21 cellular contexts compared by ENCODE assay signal in the genomic region with DNA sequence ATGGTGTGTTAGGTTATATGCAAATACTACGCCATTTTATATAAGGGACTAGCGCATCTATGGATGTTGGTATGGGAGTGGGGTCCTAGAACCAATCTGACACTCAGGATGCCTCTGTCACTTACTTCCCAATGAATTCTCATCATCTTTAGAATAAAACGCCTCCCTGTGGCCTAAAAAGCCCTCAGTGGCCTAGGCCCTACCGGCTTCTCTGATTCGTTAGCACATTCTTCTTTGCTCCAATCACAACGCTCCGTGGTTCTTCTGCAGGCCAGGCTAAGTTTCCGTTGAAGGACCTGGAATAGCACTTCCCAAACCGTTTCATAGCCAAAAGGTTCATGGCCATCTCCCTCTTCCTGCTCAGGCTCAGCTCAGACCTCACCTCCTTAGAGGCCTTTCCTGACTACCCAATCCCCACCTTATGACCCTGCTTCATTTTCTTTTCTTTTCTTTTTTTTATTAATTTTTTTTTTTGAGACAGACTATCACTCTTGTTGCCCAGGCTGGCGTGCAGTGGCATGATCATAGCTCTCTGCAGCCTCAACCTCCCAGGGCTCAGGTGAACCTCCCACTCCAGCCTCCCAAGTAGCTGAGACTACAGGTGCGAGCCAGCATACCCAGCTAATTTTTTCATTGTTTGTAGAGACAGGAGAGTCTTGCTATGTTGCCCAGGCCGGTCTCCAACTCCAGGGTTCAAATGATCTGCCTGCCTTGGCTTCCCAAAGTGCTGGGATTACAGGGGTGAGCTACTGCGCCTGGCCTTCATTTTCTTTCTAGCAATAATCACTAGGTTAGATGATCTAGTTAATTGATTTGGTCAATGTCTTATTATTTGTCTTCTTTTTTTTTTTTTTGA. TPM values are rescaled to one million over a fixed set of nuclear protein-coding genes. Genes with fewer than 3 reads are reported as not detected.
DNase-seq lines count a peak whose midpoint lies in the region; ATAC-seq, FAIRE-seq and TF ChIP-seq lines count a peak whose summit lies in the region.
"Had no signal": no experiment of that assay in that cellular context is flagged by ENCODE, and none has a peak within 500 bp of the region (broad histone marks: within the 10 kb centered on the region; RNA-seq: fewer than 3 reads in every experiment).

No MANE protein-coding gene starts in this region.

- H3K9me3 ChIP-seq in A549 (no peaks in the 10 kb centered on the region), OCI-LY1 (ENCODE audit: low read length) (no peaks in the 10 kb centered on the region)
- H3K9me3 ChIP-seq: stomach, vagina had no signal

- POLR2A ChIA-PET in A549 (lab: Yijun Ruan, JAX): interaction anchor here (0.5 kb wide), 1 partner anchor 14 kb away, joined by 3 read pairs; no protein-coding TSS in a partner anchor

- no peak; a peak in 1 of 5 replicates for TF ChIP-seq RAD21 in A549 (conservative IDR thresholded peaks at IDR 0.05 in 1 of 2, IDR thresholded peaks at IDR 0.05 in 1 of 2)

- H3K4me2 ChIP-seq in A549 (no peak overlapping the region), OCI-LY1 (ENCODE audit: low read length) (no peak overlapping the region)

- H3K4me3 ChIP-seq in A549 (no peak overlapping the region), OCI-LY1 (ENCODE audit: low read depth, low read length, poor library complexity, severe bottlenecking) (no peak overlapping the region), epithelial cell of proximal tubule (ENCODE audit: low read depth, low read length) (no peak overlapping the region)
- H3K4me3 ChIP-seq: stomach, vagina had no signal

- no peaks in the 10 kb centered on the region for H3K36me3 ChIP-seq in OCI-LY1 (ENCODE audit: insufficient read depth, low read length)
- H3K36me3 ChIP-seq: stomach, vagina had no signal

- FAIRE-seq in A549 (lab: Jason Lieb, UNC): no peak
- FAIRE-seq: endometrium had no signal

- H3K9ac ChIP-seq in OCI-LY1 (ENCODE audit: low read length): no peak overlapping the region

- WGBS in A549 (ENCODE audit: missing lambda C conversion rate): 83% methylated on average over 13 of the region's 13 CpGs

- no peak for TF ChIP-seq POLR2A in A549 (IDR thresholded peaks at IDR 0.05; ENCODE audit: low read length)

- no peak for TF ChIP-seq CTCF in A549 (IDR thresholded peaks at IDR 0.05)
- TF ChIP-seq CTCF in OCI-LY1 (IDR thresholded peaks at IDR 0.05; ENCODE audit: low read length): 0 out of 2 replicates have a peak, but pooled peaks have one; percentile 8
- TF ChIP-seq CTCF in epithelial cell of proximal tubule (conservative IDR thresholded peaks at IDR 0.05; ENCODE audit: low read depth, low read length): peak; percentile 2

- TF ChIP-seq EP300 in A549 (IDR thresholded peaks at IDR 0.05): no peak

- H3K27ac ChIP-seq in A549: peak overlapping the region in 1 of 2 experiments; percentile 11; a peak in 2 of 6 replicates
- H3K27ac ChIP-seq in OCI-LY1 (ENCODE audit: low read depth, low read length, poor library complexity, severe bottlenecking): no peak overlapping the region
- H3K27ac ChIP-seq: stomach, vagina had no signal

- CTCF ChIA-PET in A549 (lab: Yijun Ruan, JAX): interaction anchor here (0.6 to 1.5 kb wide), 3 partner anchors 11 to 865 kb away, joined by 3 to 6 read pairs (median 3); no protein-coding TSS in a partner anchor

- no peaks in the 10 kb centered on the region for H3F3A ChIP-seq in OCI-LY1 (ENCODE audit: insufficient read depth, low read length)

- ATAC-seq in A549 (peak in 1 of 2 experiments; percentile 8; a peak in 1 of 6 replicates), GM18858 (IDR thresholded peaks at IDR 0.05; ENCODE audit: unreplicated experiment) (no peak), GM21825 (IDR thresholded peaks at IDR 0.05; ENCODE audit: unreplicated experiment) (no peak)
- ATAC-seq: left cardiac atrium had no signal

- DNase-seq in A549 (ENCODE audit: low read depth in 1 of 2, low spot score in 1 of 2) (peak; percentile 57 to 75), H4 (ENCODE audit: low spot score) (peak; percentile 57), epithelial cell of proximal tubule (ENCODE audit: low read depth) (no peak), hepatic stellate cell (ENCODE audit: low spot score) (no peak), NCI-H1417 treated with DMSO at 0.1 percent for 48 hours (lab: John Stamatoyannopoulos, UW) (no peak)
- DNase-seq: activated CD4-positive, alpha-beta T cell treated with anti-CD3 and anti-CD28 coated beads, Interleukin-2, amount 10 ng/mL, durations not matched to agents 24 days and 14 days; activated naive CD8-positive, alpha-beta T cell treated with anti-CD3 and anti-CD28 coated beads, Interleukin-2, amount 10 ng/mL, durations not matched to agents 7 days and 5 days; DMS79; GOT3; head of caudate nucleus; KG1; left cardiac atrium; NCI-H1694; NCI-H748 treated with DMSO at 0.1 percent for 48 hours; posterior cingulate gyrus; stomach had no signal

- H2AFZ ChIP-seq in OCI-LY1 (ENCODE audit: low read length): no peak overlapping the region

- no peaks in the 10 kb centered on the region for H4K20me1 ChIP-seq in OCI-LY1 (ENCODE audit: insufficient read depth, low read length)

- H3K4me1 ChIP-seq in A549 (peaks cover 21% of the 10 kb centered on the region), OCI-LY1 (ENCODE audit: insufficient read depth, low read length, severe bottlenecking) (peaks cover 13% of the 10 kb centered on the region)

- H3K9me2 ChIP-seq in OCI-LY1 (ENCODE audit: low read depth, low read length): no peaks in the 10 kb centered on the region

- H3K27me3 ChIP-seq in OCI-LY1 (ENCODE audit: insufficient read depth, low read length): no peaks in the 10 kb centered on the region
- H3K27me3 ChIP-seq: stomach, vagina had no signal

- no peaks in the 10 kb centered on the region for H3K79me2 ChIP-seq in OCI-LY1 (ENCODE audit: insufficient read depth, low read length)

TF ChIP-seq in A549, 52 proteins besides CTCF, POLR2A, EP300 and RAD21:
- no peak for TF ChIP-seq HEYL (CRISPR knock-in tag; IDR thresholded peaks at IDR 0.05)
- TF ChIP-seq CBX2 (IDR thresholded peaks at IDR 0.05; ENCODE audit: borderline replicate concordance, low read depth): no peak
- TF ChIP-seq ZC3H11A (IDR thresholded peaks at IDR 0.05): no peak
- TF ChIP-seq RCOR1 (IDR thresholded peaks at IDR 0.05; ENCODE audit: low read depth, low read length): no peak
- no peak for TF ChIP-seq FOSB (CRISPR knock-in tag; IDR thresholded peaks at IDR 0.05)
- TF ChIP-seq MAZ (IDR thresholded peaks at IDR 0.05; ENCODE audit: borderline replicate concordance, low read depth, low read length): no peak
- TF ChIP-seq, protein P1, sequence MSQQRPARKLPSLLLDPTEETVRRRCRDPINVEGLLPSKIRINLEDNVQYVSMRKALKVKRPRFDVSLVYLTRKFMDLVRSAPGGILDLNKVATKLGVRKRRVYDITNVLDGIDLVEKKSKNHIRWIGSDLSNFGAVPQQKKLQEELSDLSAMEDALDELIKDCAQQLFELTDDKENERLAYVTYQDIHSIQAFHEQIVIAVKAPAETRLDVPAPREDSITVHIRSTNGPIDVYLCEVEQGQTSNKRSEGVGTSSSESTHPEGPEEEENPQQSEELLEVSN (IDR thresholded peaks at IDR 0.05; ENCODE audit: borderline replicate concordance, low read depth): no peak
- no peak for TF ChIP-seq EHMT2 (IDR thresholded peaks at IDR 0.05; ENCODE audit: low read depth)
- TF ChIP-seq ESRRA (IDR thresholded peaks at IDR 0.05; ENCODE audit: borderline replicate concordance, low read length): no peak
TF ChIP-seq in A549: peak in this region for 0.

RNA-seq across cellular contexts. Expression of a gene that starts 24.5 kb away (rescaled TPM):
- polyA plus RNA-seq in A549 (2011; rRNA removed) (140 and 141 TPM in 2 replicates), A549 (2017; fragmentation: RNase III; extraction: RNeasy Plus Mini Kit Qiagen cat#74134 plus additional on column Dnase treatment) (295 to 306 TPM (median 302 TPM) in 3 replicates)
- polyA plus RNA-seq in A549 (2012; cell fraction: cytosol; rRNA removed): 45.1 and 50.9 TPM in 2 replicates
- 40.3 and 49.7 TPM in 2 replicates for polyA plus RNA-seq in A549 (2012; cell fraction: nucleus; rRNA removed)
- 131 and 145 TPM in 2 replicates for polyA minus RNA-seq in A549 (2011; rRNA and poly(A)+ RNA removed)
- 100 and 148 TPM in 2 replicates for total RNA-seq in H4 (2014; rRNA removed; shearing (Covaris generic))
- 71.4 and 74.7 TPM in 2 replicates for total RNA-seq in epithelial cell of proximal tubule

RNA-seq across cellular contexts. Expression of a gene that starts 26.2 kb away (rescaled TPM):
- polyA plus RNA-seq in A549 (2011; rRNA removed) (0.45 and 0.91 TPM in 2 replicates), A549 (2017; fragmentation: RNase III; extraction: RNeasy Plus Mini Kit Qiagen cat#74134 plus additional on column Dnase treatment) (0.79 to 1.0 TPM (median 1.0 TPM) in 3 replicates)
- polyA plus RNA-seq in A549 (2012; cell fraction: cytosol; rRNA removed): 1.1 and 1.4 TPM in 2 replicates
- 1.7 and 2.3 TPM in 2 replicates for polyA plus RNA-seq in A549 (2012; cell fraction: nucleus; rRNA removed)
- polyA minus RNA-seq in A549 (2011; rRNA and poly(A)+ RNA removed): 0.66 and 0.92 TPM in 2 replicates
- 1.6 and 2.0 TPM in 2 replicates for total RNA-seq in H4 (2014; rRNA removed; shearing (Covaris generic))
- 1.2 and 2.1 TPM in 2 replicates for total RNA-seq in epithelial cell of proximal tubule
- total RNA-seq: vagina had no signal

RNA-seq across cellular contexts. Expression of a gene that starts 41.4 kb away (rescaled TPM):
- polyA plus RNA-seq in A549 (2011; rRNA removed) (26.5 and 38.6 TPM in 2 replicates), A549 (2017; fragmentation: RNase III; extraction: RNeasy Plus Mini Kit Qiagen cat#74134 plus additional on column Dnase treatment) (19.5 to 21.4 TPM (median 20.1 TPM) in 3 replicates)
- polyA plus RNA-seq in A549 (2012; cell fraction: cytosol; rRNA removed): 23.7 and 28.6 TPM in 2 replicates
- 31.7 and 32.8 TPM in 2 replicates for polyA plus RNA-seq in A549 (2012; cell fraction: nucleus; rRNA removed)
- polyA minus RNA-seq in A549 (2011; rRNA and poly(A)+ RNA removed): 80.6 and 90.3 TPM in 2 replicates
- 0.97 and 1.7 TPM in 2 replicates for total RNA-seq in H4 (2014; rRNA removed; shearing (Covaris generic))
- total RNA-seq in epithelial cell of proximal tubule: 0.87 and 4.7 TPM in 2 replicates

Comparison
In these comparisons a context has a peak if more than half of its experiments do, and no peak if none do; other contexts are left out.
1. DNase-seq: peak in A549 (2 of 2) and H4 (single experiment); none in epithelial cell of proximal tubule (single experiment), hepatic stellate cell (single experiment) and NCI-H1417 treated with DMSO at 0.1 percent for 48 hours (single experiment).